1 cellular context compared by ENCODE assay signal in genomic region chr21:45365186-45365607, GRCh38.
TF ChIP-seq lines count a peak whose summit lies in the region.

No MANE protein-coding gene starts in this region.

TF ChIP-seq in H1, 55 proteins besides CTCF, POLR2A, EP300 and RAD21:
- TF ChIP-seq BCL11A (IDR thresholded peaks at IDR 0.05; ENCODE audit: low read depth in 2 of 2, low read length in 2 of 2) (no peak), CBX5 (IDR thresholded peaks at IDR 0.05; ENCODE audit: low read depth, low read length) (no peak), BRCA1 (IDR thresholded peaks at IDR 0.05; ENCODE audit: low read depth, low read length) (no peak), GTF2F1 (IDR thresholded peaks at IDR 0.05; ENCODE audit: borderline replicate concordance, low read depth, low read length) (no peak), HDAC6 (IDR thresholded peaks at IDR 0.05; ENCODE audit: low read depth, low read length) (no peak), KDM4A (IDR thresholded peaks at IDR 0.05; ENCODE audit: low read depth, low read length, severe bottlenecking) (no peak), KDM1A (IDR thresholded peaks at IDR 0.05; ENCODE audit: borderline replicate concordance, low read length) (no peak), EZH2 (IDR thresholded peaks at IDR 0.05; ENCODE audit: low read depth, low read length, severe bottlenecking) (no peak), CREB1 (IDR thresholded peaks at IDR 0.05) (no peak)
